Comparison of ENCODE assay signal across 20 cellular contexts in genomic region chr3:31721709-31722108, GRCh38.
DNase-seq lines count a peak whose midpoint lies in the region; ATAC-seq, FAIRE-seq and TF ChIP-seq lines count a peak whose summit lies in the region.
"Had no signal": no experiment of that assay in that cellular context is flagged by ENCODE, and none has a peak within 500 bp of the region (broad histone marks: within the 10 kb centered on the region; RNA-seq: fewer than 3 reads in every experiment).

No MANE protein-coding gene starts in this region.

- H3K4me1 Mint-ChIP-seq in mesothelial cell of epicardium = peaks cover 41% of the 10 kb centered on the region
- H3K4me1 Mint-ChIP-seq: CD8-positive, alpha-beta memory T cell had no signal

- FAIRE-seq in HepG2 (lab: Jason Lieb, UNC) = no peak
- FAIRE-seq: GM18507, H1, HTR-8/SVneo had no signal

- H3K4me1 ChIP-seq in HepG2 (ENCODE audit: insufficient read depth, low read length) (peaks cover 12% of the 10 kb centered on the region), right lobe of liver (no peaks in the 10 kb centered on the region)
- H3K4me1 ChIP-seq: BLaER1, Caco-2, HAP-1 had no signal

- no peak for TF ChIP-seq POLR2A in HepG2 (IDR thresholded peaks at IDR 0.05; ENCODE audit: insufficient read depth in 1 of 2, low read depth in 2 of 2, low read length in 2 of 2)
- no peak for TF ChIP-seq POLR2A in right lobe of liver (IDR thresholded peaks at IDR 0.05)

- peak overlapping the region; percentile 3 for H3K27ac Mint-ChIP-seq in mesothelial cell of epicardium
- H3K27ac Mint-ChIP-seq: CD8-positive, alpha-beta memory T cell; HFFc6 had no signal

- TF ChIP-seq CTCF in HepG2 (CRISPR knock-in tag; IDR thresholded peaks at IDR 0.05) = no peak
- no peak for TF ChIP-seq CTCF in right lobe of liver (IDR thresholded peaks at IDR 0.05)
- TF ChIP-seq CTCF in fibroblast of villous mesenchyme (IDR thresholded peaks at IDR 0.05; ENCODE audit: insufficient read depth, low read depth, low read length) = no peak
- no peak for TF ChIP-seq CTCF in mesothelial cell of epicardium (IDR thresholded peaks at IDR 0.05; ENCODE audit: unreplicated experiment)
- TF ChIP-seq CTCF in GM10248 (IDR thresholded peaks at IDR 0.05; ENCODE audit: control extremely low read depth, extremely low read depth, low read depth, missing control alignments) = no peak

- TF ChIP-seq EP300 in HepG2 (IDR thresholded peaks at IDR 0.05; ENCODE audit: low read depth in 2 of 2, low read length in 2 of 2) (no peak), HepG2 (CRISPR knock-in tag; IDR thresholded peaks at IDR 0.05; ENCODE audit: borderline replicate concordance) (no peak)

- H3K4me2 ChIP-seq in HepG2 (ENCODE audit: low read depth, low read length) = peak overlapping the region; percentile 3; the same call in 1 of the 2 replicates
- H3K4me2 ChIP-seq: BLaER1 had no signal

- CTCF ChIA-PET in HepG2 (lab: Yijun Ruan, JAX; ENCODE audit: low intra/inter-chr PET ratio, low total read pairs) = no interaction called here
- CTCF ChIA-PET in GM10248 (lab: Yijun Ruan, JAX) = interaction anchor here (0.6 to 4.0 kb wide), 5 partner anchors 12 to 47 kb away, joined by 3 to 11 read pairs (median 4); no protein-coding TSS in a partner anchor

- ATAC-seq in HepG2 (peak; percentile 70), right lobe of liver (no peak), GM19463 (IDR thresholded peaks at IDR 0.05; ENCODE audit: unreplicated experiment) (no peak)
- ATAC-seq: GM12878 had no signal

- H4K20me1 ChIP-seq in HepG2 (ENCODE audit: insufficient read depth, low read length) = 0 out of 2 replicates have a peak, but pooled peaks cover 3% of the 10 kb centered on the region
- H4K20me1 ChIP-seq: BLaER1 had no signal

- H3K27me3 Mint-ChIP-seq in mesothelial cell of epicardium (ENCODE audit: low read depth) = no peaks in the 10 kb centered on the region

- H3K36me3 Mint-ChIP-seq in mesothelial cell of epicardium = no peaks in the 10 kb centered on the region
- H3K36me3 Mint-ChIP-seq: CD8-positive, alpha-beta memory T cell had no signal

- H3K4me3 ChIP-seq in HepG2 (replicated peaks in 1 of 3; ENCODE audit: insufficient read depth in 1 of 3, low read depth in 2 of 3, low read length in 3 of 3) (no peak overlapping the region), right lobe of liver (no peak overlapping the region), fibroblast of villous mesenchyme (ENCODE audit: low read depth, low read length) (no peak overlapping the region)
- H3K4me3 ChIP-seq: BLaER1, GM12878, HAP-1 had no signal

- H3K36me3 ChIP-seq in HepG2 (replicated peaks in 1 of 2; ENCODE audit: control insufficient read depth in 1 of 2, insufficient read depth in 2 of 2, low read length in 2 of 2) (peaks cover 0 to 5% of the 10 kb centered on the region in 2 experiments; a peak in 1 of 5 replicates), right lobe of liver (no peaks in the 10 kb centered on the region)
- H3K36me3 ChIP-seq: BLaER1, HAP-1 had no signal

- H3K9me3 Mint-ChIP-seq in mesothelial cell of epicardium = no peaks in the 10 kb centered on the region
- H3K9me3 Mint-ChIP-seq: HFFc6 had no signal

- no peak overlapping the region for H2AFZ ChIP-seq in HepG2 (ENCODE audit: low read length)

- H3K79me2 ChIP-seq in HepG2 (ENCODE audit: insufficient read depth, low read length) = no peaks in the 10 kb centered on the region

- WGBS in HepG2 (ENCODE audit: low lambda C conversion rate) = 88% methylated on average over 4 of the region's 4 CpGs
- WGBS in right lobe of liver (ENCODE audit: insufficient coverage, low coverage, low lambda C conversion rate, missing lambda C conversion rate) = 61% methylated on average over 4 of the region's 4 CpGs

- peak; percentile 62 for DNase-seq in HepG2 (ENCODE audit: low spot score)
- DNase-seq in right lobe of liver = no peak
- DNase-seq in fibroblast of villous mesenchyme (ENCODE audit: low read depth) = peak; percentile 72
- DNase-seq in mesothelial cell of epicardium (ENCODE audit: low spot score in 2 of 2, unreplicated experiment in 2 of 2) = no peak
- no peak for DNase-seq in GM10248 (ENCODE audit: extremely low spot score)
- no peak for DNase-seq in stimulated activated CD4-positive, alpha-beta T cell treated with anti-CD3 and anti-CD28 coated beads, Interleukin-15, amount 100 ng/mL, for 24 hours
- DNase-seq: AML-193; Caco-2; CD8-positive, alpha-beta memory T cell; DMS53; HFFc6; KBM-7 had no signal

- in situ Hi-C loops in HepG2 (cut with HindIII; ENCODE audit: extremely low pct_ligation_motif_present, low pct_unique_long_range_greater_than_20kb) = no loop called here

- no peak overlapping the region for H3K4me3 Mint-ChIP-seq in mesothelial cell of epicardium
- H3K4me3 Mint-ChIP-seq: CD8-positive, alpha-beta memory T cell; HFFc6 had no signal

- intact Hi-C loops in HepG2 (cut with micrococcal nuclease; ENCODE audit: unreplicated experiment) = no loop called here
- intact Hi-C loops in right lobe of liver (cut with DNase I) = no loop called here

- H3K27me3 ChIP-seq in HepG2 (ENCODE audit: control insufficient read depth in 1 of 2, insufficient read depth in 2 of 2, low read length in 2 of 2) (no peaks in the 10 kb centered on the region), right lobe of liver (no peaks in the 10 kb centered on the region)
- H3K27me3 ChIP-seq: BLaER1 had no signal

- H3K9me3 ChIP-seq in HepG2 (ENCODE audit: low read length) = no peaks in the 10 kb centered on the region
- H3K9me3 ChIP-seq in right lobe of liver = no peaks in the 10 kb centered on the region
- H3K9me3 ChIP-seq: BLaER1, Caco-2, HAP-1 had no signal

- no peak overlapping the region for H3K9ac ChIP-seq in HepG2 (ENCODE audit: insufficient read depth, low read depth, low read length)
- H3K9ac ChIP-seq: BLaER1 had no signal

- BruUV-seq in HepG2 (replicated peaks; lab: Mats Ljungman, UMichigan) = no TSS peak

- no peak for TF ChIP-seq RAD21 in HepG2 (CRISPR knock-in tag; IDR thresholded peaks at IDR 0.05)

- POLR2A ChIA-PET in HepG2 (lab: Yijun Ruan, JAX) (no interaction called here), GM10248 (lab: Yijun Ruan, JAX) (no interaction called here)

- no peak overlapping the region for H3K27ac ChIP-seq in HepG2 (ENCODE audit: extremely low read length, insufficient read depth, low read length)
- H3K27ac ChIP-seq in right lobe of liver = no peak overlapping the region
- H3K27ac ChIP-seq: 22Rv1, BLaER1 had no signal

TF ChIP-seq in HepG2, 621 proteins besides CTCF, POLR2A, EP300 and RAD21 (continues in another document):
- TF ChIP-seq CREM (IDR thresholded peaks at IDR 0.05) (no peak), CREM (CRISPR knock-in tag; IDR thresholded peaks at IDR 0.05) (no peak), ETS1 (CRISPR knock-in tag; IDR thresholded peaks at IDR 0.05) (no peak), AHDC1 (CRISPR knock-in tag; IDR thresholded peaks at IDR 0.05; ENCODE audit: borderline replicate concordance) (no peak), NCOR1 (IDR thresholded peaks at IDR 0.05; ENCODE audit: borderline replicate concordance, low read length) (peak; percentile 27; the same call in 1 of the 2 replicates)

Comparison
In these comparisons a context has a peak if more than half of its experiments do, and no peak if none do; other contexts are left out.
1. DNase-seq: peak in HepG2 (single experiment) and fibroblast of villous mesenchyme (single experiment); none in right lobe of liver (0 of 3), mesothelial cell of epicardium (0 of 2), GM10248 (single experiment) and stimulated activated CD4-positive, alpha-beta T cell treated with anti-CD3 and anti-CD28 coated beads, Interleukin-15, amount 100 ng/mL, for 24 hours (single experiment).